In genomic region chr6:119179062-119179461, GRCh38 we compare ENCODE assay signal across 24 cellular contexts.
"Had no signal": no experiment of that assay in that cellular context is flagged by ENCODE, and none has a peak within 500 bp of the region (broad histone marks: within the 10 kb centered on the region; RNA-seq: fewer than 3 reads in every experiment).

No MANE protein-coding gene starts in this region.

- FAIRE-seq: HTR-8/SVneo, RCC 7860 had no signal

- H3K4me3 ChIP-seq: MG63, SJSA1, SK-N-MC had no signal

- H3K9me3 ChIP-seq: MG63, SJSA1 had no signal

- H3K36me3 ChIP-seq: MG63, SJSA1 had no signal

- H3K27me3 ChIP-seq: MG63, SJSA1 had no signal

- DNase-seq: Karpas-422, KBM-7, MG63, NCI-H1092, NCI-H1105 treated with DMSO at 0.1 percent for 48 hours, NCI-H1436, NCI-H187, NCI-H2029, NCI-H2081 treated with DMSO at 0.1 percent for 48 hours, NCI-H2171, NCI-H226, NCI-H446, NCI-H510A, NCI-H524 treated with DMSO at 0.1 percent for 48 hours, NCI-H69, NCI-H774, Right ventricle myocardium superior, RPMI8226, SIG-M5 had no signal

- H3K27ac ChIP-seq: HL-60, SJSA1, SK-N-MC had no signal
